1 cellular context compared by ENCODE assay signal in genomic region chr1:154760469-154760933, GRCh38.
TF ChIP-seq lines count a peak whose summit lies in the region.

No MANE protein-coding gene starts in this region.

TF ChIP-seq in SK-N-SH treated with all-trans-retinoic acid at 6 μM for 48 hours, 23 proteins besides CTCF, POLR2A, EP300 and RAD21 (continued from another document):
- no peak for TF ChIP-seq ESRRG (CRISPR knock-in tag; IDR thresholded peaks at IDR 0.05)
- TF ChIP-seq ZNF8 (CRISPR knock-in tag; IDR thresholded peaks at IDR 0.05), result no peak
- no peak for TF ChIP-seq ZFP30 (CRISPR knock-in tag; IDR thresholded peaks at IDR 0.05)
TF ChIP-seq in SK-N-SH treated with all-trans-retinoic acid at 6 μM for 48 hours: peak in this region for 0.
